18 cellular contexts compared by ENCODE assay signal in genomic region chr6:107815846-107816245, GRCh38. TPM values are rescaled to one million over a fixed set of nuclear protein-coding genes. Genes with fewer than 3 reads are reported as not detected.
"Had no signal": no experiment of that assay in that cellular context is flagged by ENCODE, and none has a peak within 500 bp of the region (broad histone marks: within the 10 kb centered on the region; RNA-seq: fewer than 3 reads in every experiment).

No MANE protein-coding gene starts in this region.

- H3K4me3 ChIP-seq: lower lobe of right lung, SJCRH30, transverse colon had no signal

- DNase-seq: activated CD4-positive, alpha-beta T cell treated with anti-CD3 and anti-CD28 coated beads, Interleukin-2, amount 10 ng/mL, durations not matched to agents 7 days and 5 days; activated naive CD4-positive, alpha-beta T cell treated with anti-CD3 and anti-CD28 coated beads, Interleukin-2, amount 50 U/mL, for 16 hours; brain microvascular endothelial cell; cortex of kidney; effector CD8-positive, alpha-beta T cell; foreskin melanocyte; left cardiac atrium; lower lobe of right lung; SJCRH30; stimulated activated CD4-positive, alpha-beta T cell treated with anti-CD3 and anti-CD28 coated beads, Interleukin-2, amount 100 ng/mL, for 48 hours; stimulated activated naive CD4-positive, alpha-beta T cell; transverse colon had no signal

- H3K9me3 ChIP-seq: lower lobe of right lung, SJCRH30, transverse colon had no signal

- H3K27ac Mint-ChIP-seq: activated CD4-positive, alpha-beta T cell treated with anti-CD3 and anti-CD28 coated beads, Interleukin-2, amount 10 ng/mL, durations not matched to agents 7 days and 5 days; activated T-helper 2 cell treated with anti-CD3 and anti-CD28 coated beads, Interferon-gamma antibody, Interleukin-2, Interleukin-4, amounts not matched to agents 10 μg/mL and 5 μg/mL and 100 μg/mL, durations not matched to agents 14 hours and 24 hours and 36 hours had no signal

- H3K4me3 Mint-ChIP-seq: activated CD4-positive, alpha-beta T cell treated with anti-CD3 and anti-CD28 coated beads, Interleukin-2, amount 10 ng/mL, durations not matched to agents 7 days and 5 days; central memory CD8-positive, alpha-beta T cell; neural crest cell had no signal

- H3K9me3 Mint-ChIP-seq: activated CD4-positive, alpha-beta T cell treated with anti-CD3 and anti-CD28 coated beads, Interleukin-2, amount 10 ng/mL, durations not matched to agents 7 days and 5 days; activated T-helper 2 cell treated with anti-CD3 and anti-CD28 coated beads, Interferon-gamma antibody, Interleukin-2, Interleukin-4, amounts not matched to agents 10 μg/mL and 5 μg/mL and 100 μg/mL, durations not matched to agents 14 hours and 24 hours and 36 hours; central memory CD8-positive, alpha-beta T cell; neural crest cell had no signal

- H3K36me3 ChIP-seq: brain microvascular endothelial cell, lower lobe of right lung, SJCRH30, transverse colon had no signal

- H3K27ac ChIP-seq: brain microvascular endothelial cell, lower lobe of right lung, SJCRH30, transverse colon had no signal

- ATAC-seq: left cardiac atrium, lower lobe of right lung had no signal

- H3K27me3 ChIP-seq: brain microvascular endothelial cell, SJCRH30, transverse colon had no signal

- H3K27me3 Mint-ChIP-seq: activated CD4-positive, alpha-beta T cell treated with anti-CD3 and anti-CD28 coated beads, Interleukin-2, amount 10 ng/mL, durations not matched to agents 7 days and 5 days; central memory CD8-positive, alpha-beta T cell had no signal

RNA-seq across cellular contexts. Expression of gene SCML4, which starts 8.3 kb away (rescaled TPM):
- total RNA-seq: fibroblast of lung, osteoblast, SJCRH30, skeletal muscle tissue had no signal
- polyA plus RNA-seq: fibroblast of lung had no signal
